In the genomic region with DNA sequence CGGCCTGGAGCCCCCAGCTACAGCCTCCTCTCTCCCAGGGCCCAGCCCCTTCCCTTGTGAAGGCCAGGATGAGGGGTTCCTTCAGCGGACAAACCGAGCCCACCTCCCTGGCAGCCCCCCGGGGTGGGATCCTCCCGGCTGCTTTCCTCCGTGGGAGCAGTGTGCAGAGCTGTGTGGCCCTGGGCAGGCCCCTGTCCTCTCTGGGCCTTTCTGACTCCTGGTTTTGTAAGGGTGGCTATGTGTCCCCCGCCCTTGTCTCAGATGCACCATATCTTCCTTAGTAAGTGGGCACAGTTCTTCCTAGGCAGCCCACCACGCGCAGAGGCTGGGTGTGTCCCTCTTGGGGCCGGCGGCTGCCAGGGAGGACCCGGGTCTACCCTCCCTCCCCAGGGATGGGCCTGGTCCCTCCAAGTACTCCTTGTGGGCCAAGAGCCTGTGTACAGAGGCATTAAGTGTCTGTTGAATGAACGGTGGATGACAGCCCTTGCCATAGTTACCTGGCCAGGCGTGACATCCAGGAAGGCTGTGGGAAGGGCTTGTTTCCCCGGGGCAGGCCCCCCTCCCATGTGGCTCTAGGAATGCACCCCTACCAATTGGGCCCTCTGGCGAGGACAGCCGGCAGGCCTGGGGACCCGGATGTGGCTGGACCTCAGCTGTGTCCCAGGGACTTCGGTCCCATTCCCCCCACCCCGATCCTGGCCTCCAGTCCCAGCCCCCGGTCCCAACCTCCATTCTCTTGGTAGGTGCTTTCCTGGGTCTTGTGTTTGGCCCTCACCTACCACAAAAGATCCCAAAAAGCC, we compare ENCODE assay signal across 1 cellular context.
TF ChIP-seq lines count a peak whose summit lies in the region.

No MANE protein-coding gene starts in this region.

TF ChIP-seq in HepG2, 621 proteins besides CTCF, POLR2A, EP300 and RAD21 (continued from another document and continues in another):
- TF ChIP-seq POLR2G (IDR thresholded peaks at IDR 0.05; ENCODE audit: low read depth, low read length) (peak; percentile 16; the same call in 1 of the 2 replicates), CSRNP1 (CRISPR knock-in tag; IDR thresholded peaks at IDR 0.05) (peak; percentile 69), XRCC5 (optimal IDR thresholded peaks at IDR 0.05; ENCODE audit: low read length) (peak; percentile 10), ZEB1 (IDR thresholded peaks at IDR 0.05; ENCODE audit: insufficient replicate concordance, low read depth) (no peak), SRF (IDR thresholded peaks at IDR 0.05; ENCODE audit: low read depth, low read length) (no peak), RXRA (CRISPR knock-in tag; IDR thresholded peaks at IDR 0.05) (no peak), ZMYM3 (CRISPR knock-in tag; IDR thresholded peaks at IDR 0.05) (peak; percentile 24), PLRG1 (conservative IDR thresholded peaks at IDR 0.05) (no peak), NR2F6 (IDR thresholded peaks at IDR 0.05) (no peak), NR2F6 (CRISPR knock-in tag; IDR thresholded peaks at IDR 0.05) (no peak), ZNF83 (CRISPR knock-in tag; IDR thresholded peaks at IDR 0.05; ENCODE audit: borderline replicate concordance) (no peak), SNAPC5 (CRISPR knock-in tag; IDR thresholded peaks at IDR 0.05; ENCODE audit: borderline replicate concordance) (peak; percentile 4; the same call in 1 of the 2 replicates), KLF9 (CRISPR knock-in tag; IDR thresholded peaks at IDR 0.05; ENCODE audit: low read depth) (no peak), ZNF7 (CRISPR knock-in tag; IDR thresholded peaks at IDR 0.05) (no peak), MTF1 (CRISPR knock-in tag; IDR thresholded peaks at IDR 0.05) (no peak), PATZ1 (CRISPR knock-in tag; IDR thresholded peaks at IDR 0.05) (no peak), ARID5B (CRISPR knock-in tag; IDR thresholded peaks at IDR 0.05) (no peak), ZNF724P (CRISPR knock-in tag; IDR thresholded peaks at IDR 0.05; ENCODE audit: borderline replicate concordance) (0 out of 2 replicates have a peak, but pooled peaks have one; percentile 33), GFI1 (CRISPR knock-in tag; IDR thresholded peaks at IDR 0.05; ENCODE audit: borderline replicate concordance) (no peak), CAMTA2 (CRISPR knock-in tag; IDR thresholded peaks at IDR 0.05; ENCODE audit: borderline replicate concordance) (no peak), ZNF614 (CRISPR knock-in tag; IDR thresholded peaks at IDR 0.05; ENCODE audit: borderline replicate concordance) (no peak), MXI1 (IDR thresholded peaks at IDR 0.05; ENCODE audit: borderline replicate concordance, low read depth, low read length) (no peak), NCOA1 (CRISPR knock-in tag; IDR thresholded peaks at IDR 0.05) (0 out of 2 replicates have a peak, but pooled peaks have one; percentile 13), HIVEP1 (CRISPR knock-in tag; IDR thresholded peaks at IDR 0.05) (no peak), SPEN (CRISPR knock-in tag; IDR thresholded peaks at IDR 0.05; ENCODE audit: low read depth) (no peak), EED (CRISPR knock-in tag; IDR thresholded peaks at IDR 0.05) (no peak), CBX1 (IDR thresholded peaks at IDR 0.05; ENCODE audit: low read depth) (no peak), HNRNPUL1 (IDR thresholded peaks at IDR 0.05; ENCODE audit: low read depth, low read length) (no peak), MZF1 (CRISPR knock-in tag; IDR thresholded peaks at IDR 0.05; ENCODE audit: borderline replicate concordance) (no peak), ZNF563 (CRISPR knock-in tag; IDR thresholded peaks at IDR 0.05) (peak; percentile 62; the same call in 1 of the 2 replicates), SNAPC4 (CRISPR knock-in tag; IDR thresholded peaks at IDR 0.05) (0 out of 2 replicates have a peak, but pooled peaks have one; percentile 7), KDM5B (CRISPR knock-in tag; IDR thresholded peaks at IDR 0.05; ENCODE audit: borderline replicate concordance) (0 out of 2 replicates have a peak, but pooled peaks have one; percentile 44), ZNF251 (CRISPR knock-in tag; IDR thresholded peaks at IDR 0.05) (no peak), ZNF773 (CRISPR knock-in tag; IDR thresholded peaks at IDR 0.05; ENCODE audit: borderline replicate concordance) (no peak)
- TF ChIP-seq, protein P1, sequence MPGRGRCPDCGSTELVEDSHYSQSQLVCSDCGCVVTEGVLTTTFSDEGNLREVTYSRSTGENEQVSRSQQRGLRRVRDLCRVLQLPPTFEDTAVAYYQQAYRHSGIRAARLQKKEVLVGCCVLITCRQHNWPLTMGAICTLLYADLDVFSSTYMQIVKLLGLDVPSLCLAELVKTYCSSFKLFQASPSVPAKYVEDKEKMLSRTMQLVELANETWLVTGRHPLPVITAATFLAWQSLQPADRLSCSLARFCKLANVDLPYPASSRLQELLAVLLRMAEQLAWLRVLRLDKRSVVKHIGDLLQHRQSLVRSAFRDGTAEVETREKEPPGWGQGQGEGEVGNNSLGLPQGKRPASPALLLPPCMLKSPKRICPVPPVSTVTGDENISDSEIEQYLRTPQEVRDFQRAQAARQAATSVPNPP (CRISPR knock-in tag; IDR thresholded peaks at IDR 0.05): peak; percentile 17; the same call in 1 of the 2 replicates
- TF ChIP-seq, protein P2, sequence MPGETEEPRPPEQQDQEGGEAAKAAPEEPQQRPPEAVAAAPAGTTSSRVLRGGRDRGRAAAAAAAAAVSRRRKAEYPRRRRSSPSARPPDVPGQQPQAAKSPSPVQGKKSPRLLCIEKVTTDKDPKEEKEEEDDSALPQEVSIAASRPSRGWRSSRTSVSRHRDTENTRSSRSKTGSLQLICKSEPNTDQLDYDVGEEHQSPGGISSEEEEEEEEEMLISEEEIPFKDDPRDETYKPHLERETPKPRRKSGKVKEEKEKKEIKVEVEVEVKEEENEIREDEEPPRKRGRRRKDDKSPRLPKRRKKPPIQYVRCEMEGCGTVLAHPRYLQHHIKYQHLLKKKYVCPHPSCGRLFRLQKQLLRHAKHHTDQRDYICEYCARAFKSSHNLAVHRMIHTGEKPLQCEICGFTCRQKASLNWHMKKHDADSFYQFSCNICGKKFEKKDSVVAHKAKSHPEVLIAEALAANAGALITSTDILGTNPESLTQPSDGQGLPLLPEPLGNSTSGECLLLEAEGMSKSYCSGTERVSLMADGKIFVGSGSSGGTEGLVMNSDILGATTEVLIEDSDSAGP (CRISPR knock-in tag; IDR thresholded peaks at IDR 0.05; ENCODE audit: borderline replicate concordance): 0 out of 2 replicates have a peak, but pooled peaks have one; percentile 21
- TF ChIP-seq, protein P3, sequence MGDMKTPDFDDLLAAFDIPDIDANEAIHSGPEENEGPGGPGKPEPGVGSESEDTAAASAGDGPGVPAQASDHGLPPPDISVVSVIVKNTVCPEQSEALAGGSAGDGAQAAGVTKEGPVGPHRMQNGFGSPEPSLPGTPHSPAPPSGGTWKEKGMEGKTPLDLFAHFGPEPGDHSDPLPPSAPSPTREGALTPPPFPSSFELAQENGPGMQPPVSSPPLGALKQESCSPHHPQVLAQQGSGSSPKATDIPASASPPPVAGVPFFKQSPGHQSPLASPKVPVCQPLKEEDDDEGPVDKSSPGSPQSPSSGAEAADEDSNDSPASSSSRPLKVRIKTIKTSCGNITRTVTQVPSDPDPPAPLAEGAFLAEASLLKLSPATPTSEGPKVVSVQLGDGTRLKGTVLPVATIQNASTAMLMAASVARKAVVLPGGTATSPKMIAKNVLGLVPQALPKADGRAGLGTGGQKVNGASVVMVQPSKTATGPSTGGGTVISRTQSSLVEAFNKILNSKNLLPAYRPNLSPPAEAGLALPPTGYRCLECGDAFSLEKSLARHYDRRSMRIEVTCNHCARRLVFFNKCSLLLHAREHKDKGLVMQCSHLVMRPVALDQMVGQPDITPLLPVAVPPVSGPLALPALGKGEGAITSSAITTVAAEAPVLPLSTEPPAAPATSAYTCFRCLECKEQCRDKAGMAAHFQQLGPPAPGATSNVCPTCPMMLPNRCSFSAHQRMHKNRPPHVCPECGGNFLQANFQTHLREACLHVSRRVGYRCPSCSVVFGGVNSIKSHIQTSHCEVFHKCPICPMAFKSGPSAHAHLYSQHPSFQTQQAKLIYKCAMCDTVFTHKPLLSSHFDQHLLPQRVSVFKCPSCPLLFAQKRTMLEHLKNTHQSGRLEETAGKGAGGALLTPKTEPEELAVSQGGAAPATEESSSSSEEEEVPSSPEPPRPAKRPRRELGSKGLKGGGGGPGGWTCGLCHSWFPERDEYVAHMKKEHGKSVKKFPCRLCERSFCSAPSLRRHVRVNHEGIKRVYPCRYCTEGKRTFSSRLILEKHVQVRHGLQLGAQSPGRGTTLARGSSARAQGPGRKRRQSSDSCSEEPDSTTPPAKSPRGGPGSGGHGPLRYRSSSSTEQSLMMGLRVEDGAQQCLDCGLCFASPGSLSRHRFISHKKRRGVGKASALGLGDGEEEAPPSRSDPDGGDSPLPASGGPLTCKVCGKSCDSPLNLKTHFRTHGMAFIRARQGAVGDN (CRISPR knock-in tag; IDR thresholded peaks at IDR 0.05): peak; percentile 72
